ENCODE assay signal across 19 cellular contexts in the genomic region with DNA sequence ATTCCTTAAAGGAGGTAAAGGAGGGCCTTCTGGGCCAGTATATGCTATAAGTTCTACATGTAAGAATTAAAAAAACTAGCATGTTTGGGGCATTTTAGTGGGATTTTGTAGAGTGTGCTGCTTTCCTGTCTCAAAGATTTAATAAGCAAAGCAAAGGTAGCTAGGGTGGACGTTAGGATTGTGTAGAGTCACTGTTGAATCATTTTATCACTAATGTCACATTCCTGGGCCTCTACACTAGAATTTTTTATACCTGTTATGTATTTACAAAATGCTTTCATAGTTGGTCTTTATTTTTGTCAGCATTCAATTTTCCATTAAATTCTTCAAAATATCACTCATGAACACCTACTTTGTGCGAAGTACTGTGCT.
DNase-seq lines count a peak whose midpoint lies in the region; ATAC-seq lines count a peak whose summit lies in the region.
"Had no signal": no experiment of that assay in that cellular context is flagged by ENCODE, and none has a peak within 500 bp of the region (broad histone marks: within the 10 kb centered on the region; RNA-seq: fewer than 3 reads in every experiment).

No MANE protein-coding gene starts in this region.

- H4K20me1 ChIP-seq in Karpas-422 (ENCODE audit: insufficient read depth, low read depth, low read length) = no peaks in the 10 kb centered on the region

- DNase-seq in kidney tubule cell (ENCODE audit: low spot score) (peak; percentile 20), NK-92 (lab: John Stamatoyannopoulos, UW; ENCODE audit: unreplicated experiment) (no peak), AML-193 (lab: John Stamatoyannopoulos, UW) (no peak), Karpas-422 (no peak), iPS-NIHi11 (ENCODE audit: low spot score) (no peak)
- DNase-seq: COR-L47; DMS153; H7; IMR-90; NCI-H1417; NCI-H2029; NCI-H2227 treated with DMSO at 0.1 percent for 48 hours; NCI-H526; NK-92 treated with Interleukin-12 subunit alpha and Interleukin-12 subunit beta, amount 100 ng/mL, for 24 hours; OCI-M1; SW 1271 had no signal

- peaks cover 4% of the 10 kb centered on the region for H3K4me1 ChIP-seq in Karpas-422 (ENCODE audit: low read length)

- H3K9ac ChIP-seq in Karpas-422 (ENCODE audit: low read length) = no peak overlapping the region

- no peak overlapping the region for H3K4me2 ChIP-seq in Karpas-422 (ENCODE audit: low read depth, low read length, poor library complexity, severe bottlenecking)

- no peaks in the 10 kb centered on the region for H3K36me3 ChIP-seq in Karpas-422 (ENCODE audit: insufficient read depth, low read length)

- H3K9me3 ChIP-seq in Karpas-422 (ENCODE audit: low read length) = no peaks in the 10 kb centered on the region

- no peaks in the 10 kb centered on the region for H3K79me2 ChIP-seq in Karpas-422 (ENCODE audit: low read length)

- no peak overlapping the region for H2AFZ ChIP-seq in Karpas-422 (ENCODE audit: low read length)

- no peak overlapping the region for H3K4me3 ChIP-seq in Karpas-422 (ENCODE audit: low read length)

- H3K27ac ChIP-seq in Karpas-422 (ENCODE audit: low read length) = no peak overlapping the region

- H3K27me3 ChIP-seq in Karpas-422 (ENCODE audit: low read length) = no peaks in the 10 kb centered on the region; the same call in 1 of the 2 replicates

- ATAC-seq in GM18511 (IDR thresholded peaks at IDR 0.05; ENCODE audit: unreplicated experiment) (peak; percentile 30), HG02588 (IDR thresholded peaks at IDR 0.05; ENCODE audit: unreplicated experiment) (peak; percentile 17), HG03432 (IDR thresholded peaks at IDR 0.05; ENCODE audit: unreplicated experiment) (peak; percentile 2)

- H3K9me2 ChIP-seq in Karpas-422 (replicated peaks; ENCODE audit: insufficient read depth, low read length) = no peaks in the 10 kb centered on the region
